31 cellular contexts compared by ENCODE assay signal in the genomic region with DNA sequence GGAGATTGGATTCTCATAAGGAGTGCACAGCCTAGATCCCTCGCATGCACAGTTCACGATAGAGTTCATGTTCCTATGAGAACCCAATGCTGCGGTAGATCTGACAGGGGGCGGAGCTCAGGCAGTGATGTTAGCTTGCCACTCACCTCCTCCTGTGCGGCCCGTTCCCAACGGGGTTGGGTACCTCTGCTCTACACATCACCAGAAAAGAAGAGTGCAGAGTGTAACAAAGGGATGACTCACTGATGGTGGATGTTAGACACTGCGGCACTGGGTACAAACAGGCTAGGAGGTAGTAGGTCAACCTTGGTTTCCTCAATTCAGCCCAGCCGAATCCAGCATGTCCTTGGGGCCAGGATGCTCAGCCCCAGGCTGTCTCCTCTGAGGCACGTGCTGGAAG.
"Had no signal": no experiment of that assay in that cellular context is flagged by ENCODE, and none has a peak within 500 bp of the region (broad histone marks: within the 10 kb centered on the region; RNA-seq: fewer than 3 reads in every experiment).

No MANE protein-coding gene starts in this region.

- DNase-seq: activated CD4-positive, alpha-beta memory T cell treated with anti-CD3 and anti-CD28 coated beads for 36 hours; activated CD4-positive, alpha-beta T cell treated with anti-CD3 and anti-CD28 coated beads, Interleukin-2, amount 10 ng/mL, durations not matched to agents 24 days and 14 days; activated CD4-positive, CD25-positive, alpha-beta regulatory T cell treated with anti-CD3 and anti-CD28 coated beads, Interleukin-2, amount 50 U/mL, for 72 hours; activated CD8-positive, alpha-beta memory T cell treated with anti-CD3 and anti-CD28 coated beads, Interleukin-2, amount 50 U/mL, for 4 hours; activated effector memory CD4-positive, alpha-beta T cell treated with anti-CD3 and anti-CD28 coated beads, Interleukin-2, amount 50 U/mL, for 16 hours; activated naive CD4-positive, alpha-beta T cell treated with anti-CD3 and anti-CD28 coated beads for 36 hours; activated naive CD8-positive, alpha-beta T cell treated with anti-CD3 and anti-CD28 coated beads for 36 hours; activated T-cell treated with anti-CD3 and anti-CD28 coated beads, Interleukin-2, amount 50 U/mL, for 1 hour; adrenal gland; effector memory CD8-positive, alpha-beta T cell; hippocampal formation; left colon; mammary epithelial cell; naive thymus-derived CD8-positive, alpha-beta T cell; right cardiac atrium; spleen; stimulated activated CD4-positive, alpha-beta T cell treated with anti-CD3 and anti-CD28 coated beads, Interleukin-2, amount 100 ng/mL, for 48 hours; stimulated activated naive CD8-positive, alpha-beta T cell treated with anti-CD3 and anti-CD28 coated beads, Interleukin-15, Interleukin-2, amounts not matched to agents 100 U/mL and 50 U/mL, for 24 hours; T-helper 17 cell; T1000; upper lobe of left lung; WERI-Rb-1 had no signal

- H3K27ac Mint-ChIP-seq: activated CD4-positive, alpha-beta memory T cell treated with anti-CD3 and anti-CD28 coated beads for 36 hours; activated CD4-positive, alpha-beta T cell treated with anti-CD3 and anti-CD28 coated beads, Interleukin-2, amount 10 ng/mL, durations not matched to agents 24 days and 14 days; activated naive CD4-positive, alpha-beta T cell treated with anti-CD3 and anti-CD28 coated beads for 36 hours; activated naive CD8-positive, alpha-beta T cell treated with anti-CD3 and anti-CD28 coated beads for 36 hours; activated T-helper 1 cell treated with anti-CD3 and anti-CD28 coated beads, Interleukin-12 subunit alpha, Interleukin-12 subunit beta, Interleukin-2, Interleukin-4 antibody, amounts not matched to agents 30 ng/mL and 10 ng/mL and 1 ng/mL, durations not matched to agents 14 hours and 24 hours and 36 hours; effector memory CD8-positive, alpha-beta T cell; naive thymus-derived CD8-positive, alpha-beta T cell; T-helper 17 cell had no signal

- H3K79me2 ChIP-seq: parathyroid adenoma had no signal

- H3K36me3 Mint-ChIP-seq: activated CD4-positive, alpha-beta memory T cell treated with anti-CD3 and anti-CD28 coated beads for 36 hours; activated naive CD8-positive, alpha-beta T cell treated with anti-CD3 and anti-CD28 coated beads for 36 hours had no signal

- FAIRE-seq: keratinocyte had no signal

- ATAC-seq: effector memory CD8-positive, alpha-beta T cell; left colon; naive thymus-derived CD8-positive, alpha-beta T cell; right cardiac atrium; stimulated activated naive CD8-positive, alpha-beta T cell treated with anti-CD3 and anti-CD28 coated beads, Interleukin-15, Interleukin-2, amounts not matched to agents 100 U/mL and 50 U/mL, for 24 hours; T-helper 17 cell had no signal

- H3K9me3 Mint-ChIP-seq: activated CD4-positive, alpha-beta T cell treated with anti-CD3 and anti-CD28 coated beads, Interleukin-2, amount 10 ng/mL, durations not matched to agents 24 days and 14 days had no signal

- H3K9me3 ChIP-seq: adrenal gland, ascending aorta, spleen, thoracic aorta, upper lobe of left lung had no signal

- H3K36me3 ChIP-seq: adrenal gland, ascending aorta, cardiac muscle cell, spleen, thoracic aorta, upper lobe of left lung, WERI-Rb-1 had no signal

- H3K27ac ChIP-seq: adrenal gland, cardiac muscle cell, coronary artery, parathyroid adenoma, spleen, thoracic aorta, upper lobe of left lung, WERI-Rb-1 had no signal

- H3K27me3 ChIP-seq: adrenal gland, ascending aorta, spleen, upper lobe of left lung had no signal

- H3K4me3 Mint-ChIP-seq: activated CD4-positive, alpha-beta memory T cell treated with anti-CD3 and anti-CD28 coated beads for 36 hours; activated CD4-positive, alpha-beta T cell treated with anti-CD3 and anti-CD28 coated beads, Interleukin-2, amount 10 ng/mL, durations not matched to agents 24 days and 14 days; activated naive CD4-positive, alpha-beta T cell treated with anti-CD3 and anti-CD28 coated beads for 36 hours; activated naive CD8-positive, alpha-beta T cell treated with anti-CD3 and anti-CD28 coated beads for 36 hours; activated T-helper 1 cell treated with anti-CD3 and anti-CD28 coated beads, Interleukin-12 subunit alpha, Interleukin-12 subunit beta, Interleukin-2, Interleukin-4 antibody, amounts not matched to agents 30 ng/mL and 10 ng/mL and 1 ng/mL, durations not matched to agents 14 hours and 24 hours and 36 hours; brain; effector memory CD8-positive, alpha-beta T cell; naive thymus-derived CD8-positive, alpha-beta T cell; neural crest cell; T-helper 17 cell had no signal

- H3K9ac ChIP-seq: parathyroid adenoma had no signal

- H3K4me1 Mint-ChIP-seq: activated naive CD8-positive, alpha-beta T cell treated with anti-CD3 and anti-CD28 coated beads for 36 hours had no signal

- H2AFZ ChIP-seq: parathyroid adenoma had no signal

- H3K4me3 ChIP-seq: adrenal gland, ascending aorta, cardiac muscle cell, coronary artery, spleen, thoracic aorta, upper lobe of left lung had no signal
